Comparison of ENCODE assay signal across 11 cellular contexts in the genomic region with DNA sequence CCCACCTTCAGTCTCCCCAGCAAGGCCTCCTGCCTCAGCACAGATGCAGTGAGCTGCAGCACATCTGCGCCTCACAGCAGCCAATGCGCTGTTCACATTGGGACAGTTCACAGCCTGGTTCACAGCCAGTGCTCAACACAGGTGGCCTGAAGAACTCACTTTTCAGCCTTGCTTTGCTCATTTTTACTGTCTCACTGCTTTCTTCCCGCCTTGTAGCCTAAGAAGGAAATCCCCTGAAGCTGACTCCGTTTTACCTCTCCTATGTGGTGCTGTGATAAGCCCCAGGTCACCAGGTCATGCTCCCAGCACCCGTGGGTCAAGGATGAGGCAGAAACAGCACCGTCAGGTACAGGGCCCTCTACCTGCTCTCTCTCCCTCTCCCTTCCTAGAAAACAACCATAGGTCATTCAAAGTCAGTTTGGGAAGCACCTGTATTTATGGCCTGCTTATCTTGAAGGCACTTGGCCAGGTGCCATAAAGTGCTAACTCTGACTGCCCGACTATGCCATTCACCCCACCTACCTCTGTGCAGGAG. TPM values are rescaled to one million over a fixed set of nuclear protein-coding genes. Genes with fewer than 3 reads are reported as not detected.
A peak's percentile ranks its signal among the peaks of the same experiment; 100 is the strongest.
DNase-seq lines count a peak whose midpoint lies in the region; ATAC-seq, FAIRE-seq and TF ChIP-seq lines count a peak whose summit lies in the region.
"Had no signal": no experiment of that assay in that cellular context is flagged by ENCODE, and none has a peak within 500 bp of the region (broad histone marks: within the 10 kb centered on the region; RNA-seq: fewer than 3 reads in every experiment).

No MANE protein-coding gene starts in this region.

- TF ChIP-seq CTCF in A549 (IDR thresholded peaks at IDR 0.05): no peak

- 77% methylated on average over 7 of the region's 7 CpGs for WGBS in A549 (ENCODE audit: missing lambda C conversion rate)
- 71 to 78% methylated on average over 7 of the region's 7 CpGs for WGBS in mesodermal cell (ENCODE audit: insufficient coverage in 2 of 2), 2 experiments

- no peak for TF ChIP-seq EP300 in A549 (IDR thresholded peaks at IDR 0.05)

- H3K4me3 ChIP-seq in A549: no peak overlapping the region
- H3K4me3 ChIP-seq in adipocyte (ENCODE audit: low read length): peak overlapping the region; percentile 84
- peak overlapping the region; percentile 73 for H3K4me3 ChIP-seq in mesodermal cell (ENCODE audit: extremely low read depth, insufficient read depth, low read length, poor library complexity, severe bottlenecking)

- FAIRE-seq in A549 (lab: Jason Lieb, UNC): no peak

- H3K36me3 ChIP-seq in adipocyte (ENCODE audit: control insufficient read depth, insufficient read depth, low read length, severe bottlenecking): no peaks in the 10 kb centered on the region
- peaks cover 8% of the 10 kb centered on the region for H3K36me3 ChIP-seq in mesodermal cell (ENCODE audit: control insufficient read depth, insufficient read depth, low read length)
- H3K36me3 ChIP-seq: adrenal gland, upper lobe of left lung had no signal

- POLR2A ChIA-PET in A549 (lab: Yijun Ruan, JAX): no interaction called here

- no peak overlapping the region for H3K9ac ChIP-seq in adipocyte (ENCODE audit: low read length)

- H3K27ac ChIP-seq in A549: no peak overlapping the region
- H3K27ac ChIP-seq in mesodermal cell (ENCODE audit: low read depth, low read length, severe bottlenecking): no peak overlapping the region

- H3K4me2 ChIP-seq in A549: peak overlapping the region; percentile 93; the same call in 1 of the 3 replicates

- DNase-seq in A549 (ENCODE audit: low read depth in 1 of 2, low spot score in 1 of 2) (no peak), NCI-H69 (lab: John Stamatoyannopoulos, UW) (peak; percentile 12), adipocyte (ENCODE audit: low read depth) (peak; percentile 17), 8988T (no peak)
- DNase-seq: NCI-H510A, upper lobe of left lung had no signal

- ATAC-seq in A549 (no peak), HG03378 (IDR thresholded peaks at IDR 0.05; ENCODE audit: unreplicated experiment) (no peak), HG02588 (IDR thresholded peaks at IDR 0.05; ENCODE audit: unreplicated experiment) (no peak), GM18867 (IDR thresholded peaks at IDR 0.05; ENCODE audit: unreplicated experiment) (no peak)

- TF ChIP-seq POLR2A in A549 (IDR thresholded peaks at IDR 0.05; ENCODE audit: low read length): no peak

- TF ChIP-seq RAD21 in A549 (conservative IDR thresholded peaks at IDR 0.05 in 1 of 2, IDR thresholded peaks at IDR 0.05 in 1 of 2): no peak

- CTCF ChIA-PET in A549 (lab: Yijun Ruan, JAX): interaction anchor here (1.5 to 1.9 kb wide), 3 partner anchors 13 to 286 kb away, joined by 3 to 10 read pairs (median 6); partner anchors contain the start of gene HMGCR

- no peaks in the 10 kb centered on the region for H3K27me3 ChIP-seq in adipocyte (replicated peaks; ENCODE audit: control insufficient read depth, insufficient read depth, low read length)
- H3K27me3 ChIP-seq: adrenal gland had no signal

- H3K4me1 ChIP-seq in A549: peaks cover 16% of the 10 kb centered on the region; the same call in 2 of the 3 replicates
- H3K4me1 ChIP-seq in adipocyte (ENCODE audit: control insufficient read depth, insufficient read depth, low read length): peaks cover 29% of the 10 kb centered on the region
- peaks cover 35% of the 10 kb centered on the region for H3K4me1 ChIP-seq in mesodermal cell (ENCODE audit: control insufficient read depth, insufficient read depth, low read length, poor library complexity, severe bottlenecking)

- H3K9me3 ChIP-seq in A549 (no peaks in the 10 kb centered on the region), adipocyte (ENCODE audit: control insufficient read depth, low read length) (no peaks in the 10 kb centered on the region), mesodermal cell (ENCODE audit: control insufficient read depth, low read length) (no peaks in the 10 kb centered on the region)
- H3K9me3 ChIP-seq: adrenal gland, upper lobe of left lung had no signal

TF ChIP-seq in A549, 52 proteins besides CTCF, POLR2A, EP300 and RAD21:
- TF ChIP-seq ELK1 (IDR thresholded peaks at IDR 0.05; ENCODE audit: low read depth, low read length) (no peak), FOSB (CRISPR knock-in tag; IDR thresholded peaks at IDR 0.05) (no peak)

RNA-seq across cellular contexts. Expression of gene GCNT4, which starts 1.1 kb away (rescaled TPM):
- polyA plus RNA-seq in A549 (2011; rRNA removed) (0.34 and 0.39 TPM in 2 replicates), A549 (2017; fragmentation: RNase III; extraction: RNeasy Plus Mini Kit Qiagen cat#74134 plus additional on column Dnase treatment) (0.25 to 0.28 TPM (median 0.28 TPM) in 3 replicates)
- 0.03 and 0.04 TPM in 2 replicates for polyA plus RNA-seq in A549 (2012; cell fraction: cytosol; rRNA removed)
- polyA plus RNA-seq in A549 (2012; cell fraction: nucleus; rRNA removed): 0.01 and 0.06 TPM in 2 replicates
- polyA minus RNA-seq in A549 (2011; rRNA and poly(A)+ RNA removed): 0.17 and 0.24 TPM in 2 replicates
- 2.9 TPM for polyA plus RNA-seq in mesodermal cell (2013, experiment 1 of 2)
- polyA plus RNA-seq in mesodermal cell (2013, experiment 2 of 2): 2.3 TPM

Comparison
In these comparisons a context has a peak if more than half of its experiments do, and no peak if none do; other contexts are left out.
1. DNase-seq: peak in NCI-H69 (single experiment) and adipocyte (single experiment); none in A549 (0 of 2) and 8988T (single experiment).